ENCODE assay signal across 12 cellular contexts in the genomic region with DNA sequence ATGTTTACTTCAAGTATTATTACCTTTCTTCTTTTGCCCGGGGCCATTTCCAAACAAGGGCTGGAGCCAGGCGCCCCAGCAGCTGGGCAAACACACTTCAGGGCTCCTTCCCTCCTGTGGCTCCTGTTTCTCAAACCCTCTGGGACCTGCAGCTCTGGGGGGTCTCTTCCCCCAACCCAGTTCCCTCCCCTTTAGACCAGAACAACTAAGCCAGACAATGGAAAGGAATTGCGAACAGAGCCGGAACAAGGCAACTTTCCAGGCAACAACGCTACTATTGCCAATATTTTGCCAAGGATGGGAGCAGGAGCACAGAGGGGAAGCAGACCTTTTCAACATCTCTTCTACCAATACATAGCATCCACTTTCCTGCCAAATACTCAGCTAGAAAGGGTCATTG. TPM values are rescaled to one million over a fixed set of nuclear protein-coding genes. Genes with fewer than 3 reads are reported as not detected.
DNase-seq lines count a peak whose midpoint lies in the region; TF ChIP-seq lines count a peak whose summit lies in the region.
"Not testable (repeated sequence)": the region's sequence is repeated elsewhere in the genome, so short reads cannot be mapped to it uniquely, and the experiment has no call there.
"Had no signal": no experiment of that assay in that cellular context is flagged by ENCODE, and none has a peak within 500 bp of the region (broad histone marks: within the 10 kb centered on the region; RNA-seq: fewer than 3 reads in every experiment).

No MANE protein-coding gene starts in this region.

- POLR2A ChIA-PET in HEK293 (lab: Yijun Ruan, JAX) = not testable (repeated sequence)

- peaks cover 43% of the 10 kb centered on the region for H3K27me3 ChIP-seq in SJCRH30

- H3K9me3 ChIP-seq in HEK293 (ENCODE audit: control insufficient read depth, insufficient read depth, low read depth, low read length); SJCRH30 (replicated peaks): not testable (repeated sequence)

- not testable (repeated sequence) for H3K4me3 ChIP-seq in HEK293 (ENCODE audit: low read depth, low read length); SJCRH30

- H3K36me3 ChIP-seq in HEK293 (ENCODE audit: control insufficient read depth in 2 of 2, insufficient read depth in 1 of 2, low read length in 2 of 2); SJCRH30: not testable (repeated sequence)

- H3K27ac ChIP-seq in HEK293 (ENCODE audit: extremely low read depth, low read depth, low read length); SJCRH30: not testable (repeated sequence)

- H3K4me1 ChIP-seq in HEK293 (ENCODE audit: control insufficient read depth, insufficient read depth, low read length); SJCRH30: not testable (repeated sequence)

- not testable (repeated sequence) for TF ChIP-seq CTCF in HEK293 (tag by site-specific recombination; IDR thresholded peaks at IDR 0.05)

- DNase-seq in COR-L47 (lab: John Stamatoyannopoulos, UW) = peak; percentile 83
- peak; percentile 55 to 90 (median 73) for DNase-seq in NCI-H1417 (lab: John Stamatoyannopoulos, UW)
- peak; percentile 56 for DNase-seq in NCI-H2029 (lab: John Stamatoyannopoulos, UW)
- peak; percentile 85 for DNase-seq in NCI-H2107 treated with DMSO at 0.1 percent for 48 hours (lab: John Stamatoyannopoulos, UW; ENCODE audit: unreplicated experiment)
- DNase-seq in NCI-H345 (lab: John Stamatoyannopoulos, UW) = peak; percentile 78
- DNase-seq in NCI-H748 (lab: John Stamatoyannopoulos, UW; ENCODE audit: unreplicated experiment) = peak; percentile 56
- peak; percentile 44 to 54 for DNase-seq in SJCRH30

- CTCF ChIA-PET in HEK293 (lab: Yijun Ruan, JAX) = interaction anchor here (0.9 kb wide), 1 partner anchor 82 kb away, joined by 4 read pairs; no protein-coding TSS in a partner anchor

TF ChIP-seq in HEK293, 187 proteins besides CTCF, POLR2A, EP300 and RAD21:
- TF ChIP-seq GLIS1 (tag by site-specific recombination; IDR thresholded peaks at IDR 0.05) = peak; percentile 76
- 0 out of 2 replicates have a peak, but pooled peaks have one; percentile 19 for TF ChIP-seq ZNF423 (tag by site-specific recombination; IDR thresholded peaks at IDR 0.05)

RNA-seq across cellular contexts. Expression of a gene that starts 7.3 kb away (rescaled TPM):
- total RNA-seq in SJCRH30 (2014; rRNA removed; shearing (Covaris generic)) = not detected in 2 replicates
- total RNA-seq: Calu3; CD4-positive, CD25-positive, alpha-beta regulatory T cell; H9; HT-29 had no signal

RNA-seq across cellular contexts. Expression of a gene that starts 33.7 kb away (rescaled TPM):
- not detected in 2 replicates for total RNA-seq in SJCRH30 (2014; rRNA removed; shearing (Covaris generic))
- total RNA-seq: CD4-positive, CD25-positive, alpha-beta regulatory T cell; H9 had no signal

RNA-seq across cellular contexts. Expression of a gene that starts 55.4 kb away (rescaled TPM):
- total RNA-seq in SJCRH30 (2014; rRNA removed; shearing (Covaris generic)) = not detected in 2 replicates
- total RNA-seq: Calu3; CD4-positive, CD25-positive, alpha-beta regulatory T cell; H9; HT-29 had no signal

RNA-seq across cellular contexts. Expression of a gene that starts 55.8 kb away (rescaled TPM):
- not detected in 2 replicates for total RNA-seq in SJCRH30 (2014; rRNA removed; shearing (Covaris generic))
- total RNA-seq: Calu3; CD4-positive, CD25-positive, alpha-beta regulatory T cell; H9; HT-29 had no signal
